In genomic region chr7:155731375-155731774, GRCh38 we compare ENCODE assay signal across 13 cellular contexts.
A peak's percentile ranks its signal among the peaks of the same experiment; 100 is the strongest.
DNase-seq lines count a peak whose midpoint lies in the region; ATAC-seq and TF ChIP-seq lines count a peak whose summit lies in the region.
"Had no signal": no experiment of that assay in that cellular context is flagged by ENCODE, and none has a peak within 500 bp of the region (broad histone marks: within the 10 kb centered on the region; RNA-seq: fewer than 3 reads in every experiment).

No MANE protein-coding gene starts in this region.

- 77 to 91% methylated on average over 3 of the region's 3 CpGs for WGBS in GM23248 (ENCODE audit: low coverage in 1 of 2, low lambda C conversion rate in 2 of 2, missing lambda C conversion rate in 2 of 2), 2 experiments
- 78 to 79% methylated on average over 3 of the region's 3 CpGs for WGBS in tibial nerve, 2 donors

- no peaks in the 10 kb centered on the region for H3F3A ChIP-seq in GM23248 (ENCODE audit: insufficient read depth)

- DNase-seq in GM23248: peak; percentile 13
- DNase-seq in RWPE2 (ENCODE audit: low spot score): no peak
- DNase-seq in fibroblast of mammary gland (ENCODE audit: low read depth): peak; percentile 23
- peak; percentile 52 for DNase-seq in renal cortical epithelial cell (ENCODE audit: low read depth)
- no peak for DNase-seq in erythroblast (lab: John Stamatoyannopoulos, UW)
- DNase-seq in NCI-H524 treated with DMSO at 0.1 percent for 48 hours (lab: John Stamatoyannopoulos, UW): no peak
- DNase-seq in tibial nerve (ENCODE audit: low spot score in 2 of 2): no peak
- DNase-seq: activated CD8-positive, alpha-beta T cell treated with anti-CD3 and anti-CD28 coated beads, Interleukin-2, amount 10 ng/mL, durations not matched to agents 7 days and 5 days; DND-41; GOT3 had no signal

- H2AFZ ChIP-seq in GM23248: no peak overlapping the region

- ATAC-seq in RWPE2 (ENCODE audit: low read depth): peak; percentile 97
- ATAC-seq: activated CD8-positive, alpha-beta T cell treated with anti-CD3 and anti-CD28 coated beads, Interleukin-2, amount 10 ng/mL, durations not matched to agents 7 days and 5 days had no signal

- H3K79me2 ChIP-seq in GM23248 (ENCODE audit: insufficient read depth): peaks cover 95% of the 10 kb centered on the region

- TF ChIP-seq CTCF in RWPE2 (IDR thresholded peaks at IDR 0.05; ENCODE audit: poor library complexity, severe bottlenecking) (no peak), fibroblast of mammary gland (conservative IDR thresholded peaks at IDR 0.05; ENCODE audit: control insufficient read depth, insufficient read depth, low read depth, low read length) (no peak), tibial nerve (IDR thresholded peaks at IDR 0.05) (no peak)

- no peaks in the 10 kb centered on the region for H3K9me2 ChIP-seq in GM23248 (ENCODE audit: insufficient read depth)

- H3K27ac ChIP-seq in GM23248 (no peak overlapping the region), RWPE2 (ENCODE audit: poor library complexity, severe bottlenecking) (peak overlapping the region; percentile 50), tibial nerve (no peak overlapping the region)
- H3K27ac ChIP-seq: C4-2B, suprapubic skin had no signal

- no peak overlapping the region for H3K9ac ChIP-seq in GM23248

- no peak for TF ChIP-seq EP300 in tibial nerve (IDR thresholded peaks at IDR 0.05)

- no peaks in the 10 kb centered on the region for H4K20me1 ChIP-seq in GM23248 (ENCODE audit: insufficient read depth)

- no peak overlapping the region for H3K4me2 ChIP-seq in GM23248 (ENCODE audit: unreplicated experiment)

- in situ Hi-C loops in GM23248 (cut with MboI): no loop called here

- H3K27me3 ChIP-seq in GM23248 (replicated peaks; ENCODE audit: insufficient read depth): no peaks in the 10 kb centered on the region
- H3K27me3 ChIP-seq in RWPE2 (ENCODE audit: insufficient read depth, poor library complexity, severe bottlenecking): no peaks in the 10 kb centered on the region
- no peaks in the 10 kb centered on the region for H3K27me3 ChIP-seq in tibial nerve
- H3K27me3 ChIP-seq: suprapubic skin had no signal

- no peaks in the 10 kb centered on the region for H3K9me3 ChIP-seq in GM23248 (ENCODE audit: low read depth)
- no peaks in the 10 kb centered on the region for H3K9me3 ChIP-seq in RWPE2 (ENCODE audit: severe bottlenecking)
- H3K9me3 ChIP-seq in tibial nerve: no peaks in the 10 kb centered on the region
- H3K9me3 ChIP-seq: suprapubic skin had no signal

- no peak overlapping the region for H3K4me3 ChIP-seq in GM23248
- H3K4me3 ChIP-seq in RWPE2 (ENCODE audit: severe bottlenecking): no peak overlapping the region
- no peak overlapping the region for H3K4me3 ChIP-seq in fibroblast of mammary gland (ENCODE audit: control insufficient read depth, low read depth, low read length)
- H3K4me3 ChIP-seq in tibial nerve: no peak overlapping the region
- H3K4me3 ChIP-seq: lung, suprapubic skin had no signal

- H3K4me1 ChIP-seq in GM23248 (ENCODE audit: insufficient read depth): peaks cover 12% of the 10 kb centered on the region
- peaks cover 38% of the 10 kb centered on the region for H3K4me1 ChIP-seq in RWPE2 (ENCODE audit: insufficient read depth, poor library complexity, severe bottlenecking)
- peaks cover 0 to 38% (median 3%) of the 10 kb centered on the region in 4 donors for H3K4me1 ChIP-seq in tibial nerve

- TF ChIP-seq POLR2A in erythroblast (IDR thresholded peaks at IDR 0.05; ENCODE audit: low read length) (no peak), tibial nerve (IDR thresholded peaks at IDR 0.05) (no peak)

- H3K36me3 ChIP-seq in GM23248 (ENCODE audit: low read depth) (0 out of 2 replicates have a peak, but pooled peaks cover 7% of the 10 kb centered on the region), RWPE2 (ENCODE audit: low read depth) (peaks cover 22% of the 10 kb centered on the region), tibial nerve (peaks cover 0 to 44% (median 0%) of the 10 kb centered on the region in 3 donors)

Comparison
In these comparisons a context has a peak if more than half of its experiments do, and no peak if none do; other contexts are left out.
1. DNase-seq: peak in GM23248 (single experiment), fibroblast of mammary gland (single experiment) and renal cortical epithelial cell (single experiment); none in RWPE2 (single experiment), erythroblast (0 of 2), NCI-H524 treated with DMSO at 0.1 percent for 48 hours (single experiment) and tibial nerve (0 of 2).